In genomic region chr7:129611246-129612111, GRCh38 we compare ENCODE assay signal across 8 cellular contexts. TPM values are rescaled to one million over a fixed set of nuclear protein-coding genes. Genes with fewer than 3 reads are reported as not detected.
DNase-seq lines count a peak whose midpoint lies in the region; ATAC-seq and TF ChIP-seq lines count a peak whose summit lies in the region.

NRF1 (plus strand) TSS chr7:129611720; CDS start chr7:129657352, 45,632 bp downstream.

- H3K4me3 Mint-ChIP-seq in activated CD4-positive, alpha-beta memory T cell treated with anti-CD3 and anti-CD28 coated beads, Interleukin-2, amount 10 ng/mL, durations not matched to agents 7 days and 5 days = peak within 1 kb of the TSS; percentile 97

- CTCF ChIA-PET in activated CD4-positive, alpha-beta memory T cell treated with anti-CD3 and anti-CD28 coated beads, Interleukin-2, amount 10 ng/mL, durations not matched to agents 7 days and 5 days (lab: Charles Lee) = interaction anchor here (0.6 to 1.8 kb wide), 10 partner anchors 10 to 399 kb away, joined by 3 to 12 read pairs (median 4); no protein-coding TSS in a partner anchor

- H3K27ac ChIP-seq in C4-2B (peak within 1 kb of the TSS; percentile 97), duodenal mucosa (ENCODE audit: low read depth, low read length) (peak within 1 kb of the TSS; percentile 94), lower lobe of right lung (peak within 1 kb of the TSS; percentile 97)

- POLR2A ChIA-PET in activated CD4-positive, alpha-beta memory T cell treated with anti-CD3 and anti-CD28 coated beads, Interleukin-2, amount 10 ng/mL, durations not matched to agents 7 days and 5 days (lab: Charles Lee) = interaction anchor here (0.6 to 3.0 kb wide), 15 partner anchors 9 to 1585 kb away, joined by 3 to 19 read pairs (median 5); partner anchors contain the start of gene STRIP2

- TF ChIP-seq CTCF in C4-2B (conservative IDR thresholded peaks at IDR 0.05) = peak; percentile 16
- TF ChIP-seq CTCF in lower lobe of right lung (IDR thresholded peaks at IDR 0.05) = no peak

- peak within 1 kb of the TSS; percentile 98 to 99 for H3K9ac ChIP-seq in duodenal mucosa (ENCODE audit: low read depth in 1 of 2, low read length in 2 of 2)

- intact Hi-C loops in lower lobe of right lung (cut with DNase I) = no loop called here

- H3K4me1 Mint-ChIP-seq in activated CD4-positive, alpha-beta memory T cell treated with anti-CD3 and anti-CD28 coated beads, Interleukin-2, amount 10 ng/mL, durations not matched to agents 7 days and 5 days = peaks cover 58% of the 10 kb centered on the region

- H3K27ac Mint-ChIP-seq in activated CD4-positive, alpha-beta memory T cell treated with anti-CD3 and anti-CD28 coated beads, Interleukin-2, amount 10 ng/mL, durations not matched to agents 7 days and 5 days = peak within 1 kb of the TSS; percentile 86

- no peaks in the 10 kb centered on the region for H3K27me3 Mint-ChIP-seq in activated CD4-positive, alpha-beta memory T cell treated with anti-CD3 and anti-CD28 coated beads, Interleukin-2, amount 10 ng/mL, durations not matched to agents 7 days and 5 days

- peak within 1 kb of the TSS; percentile 97 to 99 for H3K4me3 ChIP-seq in duodenal mucosa (ENCODE audit: low read depth in 1 of 2, low read length in 2 of 2)
- peak within 1 kb of the TSS; percentile 92 for H3K4me3 ChIP-seq in lower lobe of right lung

- H3K9me3 ChIP-seq in duodenal mucosa (ENCODE audit: control insufficient read depth in 1 of 2, low read length in 2 of 2) (no peaks in the 10 kb centered on the region), lower lobe of right lung (no peaks in the 10 kb centered on the region)

- H3K9me3 Mint-ChIP-seq in activated CD4-positive, alpha-beta memory T cell treated with anti-CD3 and anti-CD28 coated beads, Interleukin-2, amount 10 ng/mL, durations not matched to agents 7 days and 5 days = no peaks in the 10 kb centered on the region

- peak; percentile 51 for DNase-seq in GM19240 (ENCODE audit: insufficient read length, low spot score)
- DNase-seq in NCI-H82 (lab: John Stamatoyannopoulos, UW) = peak; percentile 91
- DNase-seq in activated CD4-positive, alpha-beta memory T cell treated with anti-CD3 and anti-CD28 coated beads, Interleukin-2, amount 10 ng/mL, durations not matched to agents 7 days and 5 days = peak; percentile 91
- peak; percentile 93 for DNase-seq in lower lobe of right lung
- peak; percentile 72 to 86 (median 83) for DNase-seq in stimulated activated CD4-positive, alpha-beta T cell treated with anti-CD3 and anti-CD28 coated beads, TNF-alpha, amount 100 ng/mL, for 1 hour (ENCODE audit: low read depth in 3 of 3, low spot score in 1 of 3)

- peaks cover 0 to 12% of the 10 kb centered on the region in 2 donors for H3K36me3 ChIP-seq in duodenal mucosa (ENCODE audit: control insufficient read depth in 1 of 2, insufficient read depth in 2 of 2, low read length in 2 of 2)
- no peaks in the 10 kb centered on the region for H3K36me3 ChIP-seq in lower lobe of right lung

- peaks cover 24% of the 10 kb centered on the region for H3K36me3 Mint-ChIP-seq in activated CD4-positive, alpha-beta memory T cell treated with anti-CD3 and anti-CD28 coated beads, Interleukin-2, amount 10 ng/mL, durations not matched to agents 7 days and 5 days (ENCODE audit: low read depth)

- no peaks in the 10 kb centered on the region for H3K27me3 ChIP-seq in duodenal mucosa (ENCODE audit: control insufficient read depth in 1 of 2, insufficient read depth in 2 of 2, low read length in 2 of 2)
- no peaks in the 10 kb centered on the region for H3K27me3 ChIP-seq in lower lobe of right lung (ENCODE audit: low read depth)

- ATAC-seq in HG03460 (IDR thresholded peaks at IDR 0.05; ENCODE audit: unreplicated experiment) (peak; percentile 69), lower lobe of right lung (peak; percentile 97 to 98)

- H3K4me1 ChIP-seq in duodenal mucosa (ENCODE audit: control insufficient read depth in 1 of 2, insufficient read depth in 2 of 2, low read length in 2 of 2) (peaks cover 20 to 24% of the 10 kb centered on the region in 2 donors), lower lobe of right lung (peaks cover 46% of the 10 kb centered on the region)

RNA-seq across cellular contexts. Expression of gene NRF1, which starts in this region (rescaled TPM):
- total RNA-seq in activated CD4-positive, alpha-beta memory T cell treated with anti-CD3 and anti-CD28 coated beads, Interleukin-2, amount 10 ng/mL, durations not matched to agents 7 days and 5 days = 10 to 100 TPM; 21.9 to 24.7 TPM
- total RNA-seq in lower lobe of right lung = 16.7 TPM

Comparison
In these comparisons a context has a peak if more than half of its experiments do, and no peak if none do; other contexts are left out.
1. Peak in every context shown above with its lines: DNase-seq, ATAC-seq, H3K4me3 ChIP-seq and H3K27ac ChIP-seq.